22 cellular contexts compared by ENCODE assay signal in genomic region chr10:90062786-90063185, GRCh38.
DNase-seq lines count a peak whose midpoint lies in the region; FAIRE-seq and TF ChIP-seq lines count a peak whose summit lies in the region.
"Had no signal": no experiment of that assay in that cellular context is flagged by ENCODE, and none has a peak within 500 bp of the region (broad histone marks: within the 10 kb centered on the region; RNA-seq: fewer than 3 reads in every experiment).

No MANE protein-coding gene starts in this region.

- POLR2A ChIA-PET in activated CD4-positive, alpha-beta memory T cell treated with anti-CD3 and anti-CD28 coated beads for 36 hours (lab: Charles Lee): no interaction called here

- H3K9me3 ChIP-seq in MG63: no peaks in the 10 kb centered on the region
- H3K9me3 ChIP-seq: SJSA1 had no signal

- H3K36me3 ChIP-seq in MG63 (no peaks in the 10 kb centered on the region), bronchial epithelial cell (ENCODE audit: control insufficient read depth, insufficient read depth, low read length) (no peaks in the 10 kb centered on the region)
- H3K36me3 ChIP-seq: SJSA1 had no signal

- CTCF ChIA-PET in activated CD4-positive, alpha-beta memory T cell treated with anti-CD3 and anti-CD28 coated beads for 36 hours (lab: Charles Lee): no interaction called here

- H3K27me3 ChIP-seq in MG63 (no peaks in the 10 kb centered on the region), bronchial epithelial cell (ENCODE audit: control insufficient read depth, insufficient read depth, low read length) (no peaks in the 10 kb centered on the region)
- H3K27me3 ChIP-seq: SJSA1 had no signal

- no peak overlapping the region for H3K27ac Mint-ChIP-seq in activated CD4-positive, alpha-beta memory T cell treated with anti-CD3 and anti-CD28 coated beads for 36 hours
- H3K27ac Mint-ChIP-seq: B cell, CD14-positive monocyte had no signal

- H3K4me3 Mint-ChIP-seq in activated CD4-positive, alpha-beta memory T cell treated with anti-CD3 and anti-CD28 coated beads for 36 hours: no peak overlapping the region
- H3K4me3 Mint-ChIP-seq: B cell, CD14-positive monocyte had no signal

- no peaks in the 10 kb centered on the region for H3K9me3 Mint-ChIP-seq in activated CD4-positive, alpha-beta memory T cell treated with anti-CD3 and anti-CD28 coated beads for 36 hours

- H3K4me1 Mint-ChIP-seq in activated CD4-positive, alpha-beta memory T cell treated with anti-CD3 and anti-CD28 coated beads for 36 hours (ENCODE audit: low read depth): no peaks in the 10 kb centered on the region
- H3K4me1 Mint-ChIP-seq: B cell, CD14-positive monocyte had no signal

- no peak overlapping the region for H3K4me3 ChIP-seq in MG63
- H3K4me3 ChIP-seq in bronchial epithelial cell (ENCODE audit: low read depth, low read length): no peak overlapping the region
- H3K4me3 ChIP-seq: SJSA1 had no signal

- H3K27me3 Mint-ChIP-seq in activated CD4-positive, alpha-beta memory T cell treated with anti-CD3 and anti-CD28 coated beads for 36 hours: peaks cover 2% of the 10 kb centered on the region

- peak; percentile 7 for FAIRE-seq in bronchial epithelial cell (lab: Jason Lieb, UNC)
- FAIRE-seq in urothelium cell line (lab: Jason Lieb, UNC): no peak
- FAIRE-seq: A204.1, HepG2 had no signal

- no peak for TF ChIP-seq CTCF in bronchial epithelial cell (IDR thresholded peaks at IDR 0.05; ENCODE audit: insufficient read depth, low read length, severe bottlenecking)

- intact Hi-C loops in activated CD4-positive, alpha-beta memory T cell treated with anti-CD3 and anti-CD28 coated beads for 36 hours (cut with micrococcal nuclease): no loop called here

- H3K36me3 Mint-ChIP-seq in activated CD4-positive, alpha-beta memory T cell treated with anti-CD3 and anti-CD28 coated beads for 36 hours: no peaks in the 10 kb centered on the region
- H3K36me3 Mint-ChIP-seq: CD14-positive monocyte had no signal

- peak; percentile 21 for DNase-seq in EL
- DNase-seq in MG63: peak; percentile 18
- DNase-seq in bronchial epithelial cell (ENCODE audit: low read depth): peak; percentile 57
- DNase-seq in non-pigmented ciliary epithelial cell (ENCODE audit: low read depth): peak; percentile 32
- DNase-seq in NCI-H510A (lab: John Stamatoyannopoulos, UW): no peak
- DNase-seq in NCI-H146 treated with DMSO at 0.1 percent for 48 hours (lab: John Stamatoyannopoulos, UW; ENCODE audit: unreplicated experiment): no peak
- DNase-seq in activated CD4-positive, alpha-beta memory T cell treated with anti-CD3 and anti-CD28 coated beads for 36 hours: no peak
- no peak for DNase-seq in urothelium cell line (ENCODE audit: low spot score)
- DNase-seq: H7, KBM-7, NCI-H1105, NCI-H146, NCI-H2029 treated with DMSO at 0.1 percent for 48 hours, NCI-H2171, NCI-H345, NCI-H524 treated with DMSO at 0.1 percent for 48 hours, NCI-H82 had no signal

Comparison
In these comparisons a context has a peak if more than half of its experiments do, and no peak if none do; other contexts are left out.
1. DNase-seq: peak in EL (single experiment), MG63 (single experiment), bronchial epithelial cell (single experiment) and non-pigmented ciliary epithelial cell (single experiment); none in NCI-H510A (single experiment), NCI-H146 treated with DMSO at 0.1 percent for 48 hours (single experiment), activated CD4-positive, alpha-beta memory T cell treated with anti-CD3 and anti-CD28 coated beads for 36 hours (single experiment) and urothelium cell line (single experiment).